Comparison of ENCODE assay signal across 10 cellular contexts in the genomic region with DNA sequence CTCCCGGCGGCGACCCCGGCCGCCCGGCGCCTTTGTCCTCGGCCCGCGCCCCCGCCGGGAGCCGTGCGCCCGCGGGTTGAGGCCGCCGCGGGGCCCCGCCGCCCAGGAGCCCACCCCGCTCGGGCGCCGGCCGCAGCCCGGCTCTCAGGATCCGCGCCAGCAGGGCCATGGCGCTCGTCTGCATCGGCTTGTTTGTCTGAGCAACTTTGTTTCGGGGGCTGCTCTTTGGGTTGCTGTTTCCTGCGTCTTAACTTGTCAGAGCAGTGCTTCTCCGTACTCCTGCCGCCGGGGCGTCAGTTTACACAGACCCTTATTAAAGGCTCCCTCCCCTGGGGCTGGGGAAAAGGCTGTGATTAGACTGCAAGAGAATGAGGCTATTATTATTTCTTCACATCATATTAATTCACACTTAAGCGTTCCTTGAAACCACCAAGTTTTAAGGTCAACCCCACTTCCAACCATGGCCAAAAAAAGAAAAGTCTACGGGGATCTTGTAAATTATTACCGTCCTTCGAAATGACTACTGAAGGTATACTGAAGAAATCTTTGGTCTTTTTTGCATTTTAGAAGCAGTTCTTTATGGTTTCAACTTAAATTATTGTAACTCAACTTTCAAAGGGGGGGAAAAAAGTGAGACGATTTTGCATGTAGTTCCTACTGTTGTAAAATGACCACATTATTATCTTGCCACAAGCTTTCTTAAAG. TPM values are rescaled to one million over a fixed set of nuclear protein-coding genes. Genes with fewer than 3 reads are reported as not detected.
A peak's percentile ranks its signal among the peaks of the same experiment; 100 is the strongest.
DNase-seq lines count a peak whose midpoint lies in the region; ATAC-seq and TF ChIP-seq lines count a peak whose summit lies in the region.
"Had no signal": no experiment of that assay in that cellular context is flagged by ENCODE, and none has a peak within 500 bp of the region (broad histone marks: within the 10 kb centered on the region; RNA-seq: fewer than 3 reads in every experiment).

A gene with protein sequence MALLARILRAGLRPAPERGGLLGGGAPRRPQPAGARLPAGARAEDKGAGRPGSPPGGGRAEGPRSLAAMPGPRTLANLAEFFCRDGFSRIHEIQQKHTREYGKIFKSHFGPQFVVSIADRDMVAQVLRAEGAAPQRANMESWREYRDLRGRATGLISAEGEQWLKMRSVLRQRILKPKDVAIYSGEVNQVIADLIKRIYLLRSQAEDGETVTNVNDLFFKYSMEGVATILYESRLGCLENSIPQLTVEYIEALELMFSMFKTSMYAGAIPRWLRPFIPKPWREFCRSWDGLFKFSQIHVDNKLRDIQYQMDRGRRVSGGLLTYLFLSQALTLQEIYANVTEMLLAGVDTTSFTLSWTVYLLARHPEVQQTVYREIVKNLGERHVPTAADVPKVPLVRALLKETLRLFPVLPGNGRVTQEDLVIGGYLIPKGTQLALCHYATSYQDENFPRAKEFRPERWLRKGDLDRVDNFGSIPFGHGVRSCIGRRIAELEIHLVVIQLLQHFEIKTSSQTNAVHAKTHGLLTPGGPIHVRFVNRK (minus strand): TSS at position 198 of the 705 bp plus-strand sequence. CDS start 29 bp downstream, at position 169.

- DNase-seq in EH (ENCODE audit: low read depth) (peak; percentile 35), RWPE2 (ENCODE audit: low spot score) (no peak), esophagus squamous epithelium (lab: John Stamatoyannopoulos, UW) (no peak), neural progenitor cell (ENCODE audit: low spot score) (peak; percentile 81), SIG-M5 (lab: John Stamatoyannopoulos, UW) (no peak)

- peaks cover 15% of the 10 kb centered on the region for H3F3A ChIP-seq in neural progenitor cell (ENCODE audit: low read depth)

- no peaks in the 10 kb centered on the region for H3K27me3 ChIP-seq in RWPE2 (ENCODE audit: insufficient read depth, poor library complexity, severe bottlenecking)
- H3K27me3 ChIP-seq in esophagus squamous epithelium: peaks cover 0 to 48% (median 1%) of the 10 kb centered on the region in 4 donors
- peaks cover 14% of the 10 kb centered on the region for H3K27me3 ChIP-seq in neural progenitor cell

- H3K27me3 Mint-ChIP-seq in neural progenitor cell (ENCODE audit: insufficient read depth, low read depth): peaks cover 9% of the 10 kb centered on the region

- H4K20me1 ChIP-seq in neural progenitor cell (ENCODE audit: low read depth): no peaks in the 10 kb centered on the region

- peaks cover 39% of the 10 kb centered on the region for H3K79me2 ChIP-seq in neural progenitor cell (ENCODE audit: low read depth)

- H3K4me3 ChIP-seq in RWPE2 (ENCODE audit: severe bottlenecking) (peak within 1 kb of the TSS; percentile 51), esophagus squamous epithelium (peak within 1 kb of the TSS; percentile 65 to 85 (median 69)), neural progenitor cell (peak within 1 kb of the TSS; percentile 100)

- peaks cover 20% of the 10 kb centered on the region for H3K4me1 Mint-ChIP-seq in neural progenitor cell

- peak within 1 kb of the TSS; percentile 98 for H3K4me3 Mint-ChIP-seq in neural progenitor cell

- peak within 1 kb of the TSS; percentile 60 for H3K9ac ChIP-seq in neural progenitor cell
- H3K9ac ChIP-seq: KMS-11 had no signal

- no peak for TF ChIP-seq POLR2A in esophagus squamous epithelium (IDR thresholded peaks at IDR 0.05)

- peak within 1 kb of the TSS; percentile 88 for H3K4me2 ChIP-seq in neural progenitor cell
- H3K4me2 ChIP-seq: KMS-11 had no signal

- no peak for TF ChIP-seq CTCF in RWPE2 (IDR thresholded peaks at IDR 0.05; ENCODE audit: poor library complexity, severe bottlenecking)
- no peak for TF ChIP-seq CTCF in esophagus squamous epithelium (IDR thresholded peaks at IDR 0.05)
- no peak for TF ChIP-seq CTCF in neural progenitor cell (IDR thresholded peaks at IDR 0.05)

- ATAC-seq in RWPE2 (ENCODE audit: low read depth) (peak; percentile 9; the same call in 2 of the 3 replicates), HG02884 (IDR thresholded peaks at IDR 0.05; ENCODE audit: unreplicated experiment) (no peak), GM19467 (IDR thresholded peaks at IDR 0.05; ENCODE audit: unreplicated experiment) (no peak), GM18519 (IDR thresholded peaks at IDR 0.05; ENCODE audit: low FRiP score, unreplicated experiment) (no peak)

- intact Hi-C loops in esophagus squamous epithelium (cut with DNase I): no loop called here

- H2AFZ ChIP-seq in neural progenitor cell (replicated peaks): peak within 1 kb of the TSS; percentile 93

- peaks cover 2% of the 10 kb centered on the region for H3K9me3 Mint-ChIP-seq in neural progenitor cell

- H3K9me3 ChIP-seq in RWPE2 (ENCODE audit: severe bottlenecking) (peaks cover 5% of the 10 kb centered on the region), esophagus squamous epithelium (no peaks in the 10 kb centered on the region), neural progenitor cell (ENCODE audit: low read depth) (no peaks in the 10 kb centered on the region)

- peak within 1 kb of the TSS; percentile 89 for H3K27ac ChIP-seq in RWPE2 (ENCODE audit: poor library complexity, severe bottlenecking)
- H3K27ac ChIP-seq in esophagus squamous epithelium: peak within 1 kb of the TSS; percentile 81 to 91 (median 88)
- H3K27ac ChIP-seq in neural progenitor cell: peak within 1 kb of the TSS; percentile 84
- H3K27ac ChIP-seq: KMS-11 had no signal

- no peaks in the 10 kb centered on the region for H3K36me3 Mint-ChIP-seq in neural progenitor cell

- 4 to 7% methylated on average over 9 of the region's 43 CpGs for WGBS in esophagus squamous epithelium, 2 donors

- H3K4me1 ChIP-seq in RWPE2 (ENCODE audit: insufficient read depth, poor library complexity, severe bottlenecking) (peaks cover 11% of the 10 kb centered on the region), esophagus squamous epithelium (peaks cover 6 to 43% (median 14%) of the 10 kb centered on the region in 3 donors), neural progenitor cell (peaks cover 20% of the 10 kb centered on the region)

- H3K36me3 ChIP-seq in RWPE2 (ENCODE audit: low read depth) (no peaks in the 10 kb centered on the region), esophagus squamous epithelium (no peaks in the 10 kb centered on the region), neural progenitor cell (no peaks in the 10 kb centered on the region)

- peak within 1 kb of the TSS; percentile 94 for H3K27ac Mint-ChIP-seq in neural progenitor cell

RNA-seq across cellular contexts. Expression of the gene that starts here (rescaled TPM):
- total RNA-seq in esophagus squamous epithelium: 1 to 10 TPM in 3 of 4 donors, under 1 TPM in 1; 0.95 to 4.6 (median 1.6) TPM
- 3.0 and 3.8 TPM in 2 replicates for total RNA-seq in neural progenitor cell (ENCODE audit: low replicate concordance)
- total RNA-seq: pulmonary artery endothelial cell had no signal

Comparison
In these comparisons a context has a peak if more than half of its experiments do, and no peak if none do; other contexts are left out.
1. DNase-seq: peak in EH (single experiment) and neural progenitor cell (single experiment); none in RWPE2 (single experiment), esophagus squamous epithelium (single experiment) and SIG-M5 (single experiment).
2. Peak in every context shown above with its lines, with median percentiles within 50 percentile points of each other: H3K27ac ChIP-seq and H3K4me3 ChIP-seq.